13 cellular contexts compared by ENCODE assay signal in genomic region chr15:85743392-85744045, GRCh38. TPM values are rescaled to one million over a fixed set of nuclear protein-coding genes. Genes with fewer than 3 reads are reported as not detected.
DNase-seq lines count a peak whose midpoint lies in the region; ATAC-seq and TF ChIP-seq lines count a peak whose summit lies in the region.
"Had no signal": no experiment of that assay in that cellular context is flagged by ENCODE, and none has a peak within 500 bp of the region (broad histone marks: within the 10 kb centered on the region; RNA-seq: fewer than 3 reads in every experiment).

No MANE protein-coding gene starts in this region.

- 86 to 90% methylated on average over 14 of the region's 14 CpGs for WGBS in sigmoid colon, 2 donors

- intact Hi-C loops in sigmoid colon (cut with DNase I) (no loop called here), left lung (cut with DNase I) (loop anchor here in 1 of 2 donors (10.0 kb wide), 1 partner anchor 91 kb away; no protein-coding TSS in a partner anchor), PC-9 (cut with micrococcal nuclease; ENCODE audit: unreplicated experiment) (no loop called here)

- H3K27me3 ChIP-seq in sigmoid colon (no peaks in the 10 kb centered on the region), left lung (no peaks in the 10 kb centered on the region), PC-9 (ENCODE audit: insufficient read depth, low read depth) (no peaks in the 10 kb centered on the region)

- peak overlapping the region; percentile 26 for H3K27ac Mint-ChIP-seq in activated T-cell treated with anti-CD3 and anti-CD28 coated beads, Interleukin-2, amount 50 U/mL, for 72 hours
- H3K27ac Mint-ChIP-seq in activated naive CD8-positive, alpha-beta T cell treated with anti-CD3 and anti-CD28 coated beads for 36 hours: peak overlapping the region; percentile 25

- no peaks in the 10 kb centered on the region for H3K79me2 ChIP-seq in PC-9 (ENCODE audit: low read depth)

- H3K4me1 Mint-ChIP-seq in activated T-cell treated with anti-CD3 and anti-CD28 coated beads, Interleukin-2, amount 50 U/mL, for 72 hours (ENCODE audit: low read depth): peaks cover 4% of the 10 kb centered on the region
- no peaks in the 10 kb centered on the region for H3K4me1 Mint-ChIP-seq in activated T-cell treated with anti-CD3 and anti-CD28 coated beads, Interleukin-2, amount 50 U/mL, for 4 hours (ENCODE audit: low read depth)
- no peaks in the 10 kb centered on the region for H3K4me1 Mint-ChIP-seq in activated naive CD8-positive, alpha-beta T cell treated with anti-CD3 and anti-CD28 coated beads for 36 hours
- H3K4me1 Mint-ChIP-seq: stimulated activated memory B cell treated with anti-CD40 and anti-IgM and Interleukin-4, amounts not matched to agents 10 μg/mL and 1 μg/mL and 100 μg/mL, for 72 hours had no signal

- no peaks in the 10 kb centered on the region for H3K9me3 Mint-ChIP-seq in activated T-cell treated with anti-CD3 and anti-CD28 coated beads, Interleukin-2, amount 50 U/mL, for 72 hours
- no peaks in the 10 kb centered on the region for H3K9me3 Mint-ChIP-seq in activated T-cell treated with anti-CD3 and anti-CD28 coated beads, Interleukin-2, amount 50 U/mL, for 4 hours
- no peaks in the 10 kb centered on the region for H3K9me3 Mint-ChIP-seq in activated naive CD8-positive, alpha-beta T cell treated with anti-CD3 and anti-CD28 coated beads for 36 hours
- H3K9me3 Mint-ChIP-seq: stimulated activated memory B cell treated with anti-CD40 and anti-IgM and Interleukin-4, amounts not matched to agents 10 μg/mL and 1 μg/mL and 100 μg/mL, for 72 hours had no signal

- no peak for DNase-seq in activated T-cell treated with anti-CD3 and anti-CD28 coated beads, Interleukin-2, amount 50 U/mL, for 72 hours
- no peak for DNase-seq in activated T-cell treated with anti-CD3 and anti-CD28 coated beads, Interleukin-2, amount 50 U/mL, for 4 hours
- peak; percentile 55 for DNase-seq in LHCN-M2 (ENCODE audit: low read depth)
- no peak for DNase-seq in activated naive CD8-positive, alpha-beta T cell treated with anti-CD3 and anti-CD28 coated beads for 36 hours
- DNase-seq in sigmoid colon: peak; percentile 40
- DNase-seq in HEK293T (ENCODE audit: extremely low spot score): no peak
- no peak for DNase-seq in left lung
- no peak for DNase-seq in PC-9
- DNase-seq: activated gamma-delta T cell; NCI-H2081; retina; stimulated activated CD4-positive, alpha-beta T cell treated with anti-CD3 and anti-CD28 coated beads, Interleukin-4, amount 100 ng/mL, for 1 hour had no signal

- TF ChIP-seq POLR2A in sigmoid colon (IDR thresholded peaks at IDR 0.05): no peak

- H3K36me3 ChIP-seq in sigmoid colon (peaks cover 21 to 76% (median 40%) of the 10 kb centered on the region in 4 donors), left lung (peaks cover 0 to 98% of the 10 kb centered on the region in 2 donors), PC-9 (ENCODE audit: low read depth) (0 out of 2 replicates have a peak, but pooled peaks cover 15% of the 10 kb centered on the region)

- POLR2A ChIA-PET in HEK293T (lab: Yijun Ruan, JAX) (no interaction called here), PC-9 (lab: Charles Lee; ENCODE audit: unreplicated experiment) (interaction anchor here (0.6 kb wide), 1 partner anchor 17 kb away, joined by 3 read pairs; no protein-coding TSS in a partner anchor)

- peak overlapping the region in 1 of 4 donors; percentile 5 for H3K27ac ChIP-seq in sigmoid colon
- no peak overlapping the region for H3K27ac ChIP-seq in left lung
- H3K27ac ChIP-seq in PC-9: no peak overlapping the region

- H3K27me3 Mint-ChIP-seq in activated T-cell treated with anti-CD3 and anti-CD28 coated beads, Interleukin-2, amount 50 U/mL, for 72 hours (ENCODE audit: low read depth): no peaks in the 10 kb centered on the region
- H3K27me3 Mint-ChIP-seq in activated T-cell treated with anti-CD3 and anti-CD28 coated beads, Interleukin-2, amount 50 U/mL, for 4 hours (ENCODE audit: low read depth): no peaks in the 10 kb centered on the region
- H3K27me3 Mint-ChIP-seq in activated naive CD8-positive, alpha-beta T cell treated with anti-CD3 and anti-CD28 coated beads for 36 hours: no peaks in the 10 kb centered on the region
- H3K27me3 Mint-ChIP-seq: stimulated activated memory B cell treated with anti-CD40 and anti-IgM and Interleukin-4, amounts not matched to agents 10 μg/mL and 1 μg/mL and 100 μg/mL, for 72 hours had no signal

- no peak for TF ChIP-seq CTCF in sigmoid colon (IDR thresholded peaks at IDR 0.05)
- TF ChIP-seq CTCF in left lung (IDR thresholded peaks at IDR 0.05): no peak
- TF ChIP-seq CTCF in PC-9 (conservative IDR thresholded peaks at IDR 0.05): no peak

- H3K4me3 Mint-ChIP-seq in activated T-cell treated with anti-CD3 and anti-CD28 coated beads, Interleukin-2, amount 50 U/mL, for 72 hours: no peak overlapping the region
- H3K4me3 Mint-ChIP-seq in activated T-cell treated with anti-CD3 and anti-CD28 coated beads, Interleukin-2, amount 50 U/mL, for 4 hours: no peak overlapping the region
- no peak overlapping the region for H3K4me3 Mint-ChIP-seq in activated naive CD8-positive, alpha-beta T cell treated with anti-CD3 and anti-CD28 coated beads for 36 hours
- H3K4me3 Mint-ChIP-seq: stimulated activated memory B cell treated with anti-CD40 and anti-IgM and Interleukin-4, amounts not matched to agents 10 μg/mL and 1 μg/mL and 100 μg/mL, for 72 hours had no signal

- no peak overlapping the region for H3K4me2 ChIP-seq in PC-9

- H3K9me2 ChIP-seq in PC-9 (ENCODE audit: insufficient read depth): no peaks in the 10 kb centered on the region

- CTCF ChIA-PET in HEK293T (lab: Yijun Ruan, JAX): no interaction called here
- CTCF ChIA-PET in PC-9 (lab: Charles Lee): no interaction called here

- H2AFZ ChIP-seq in PC-9: no peak overlapping the region

- H4K20me1 ChIP-seq in PC-9 (ENCODE audit: insufficient read depth): no peaks in the 10 kb centered on the region; the same call in 1 of the 2 replicates

- BruUV-seq in PC-9 (replicated peaks; lab: Mats Ljungman, UMichigan): no TSS peak

- no peak for TF ChIP-seq EP300 in sigmoid colon (IDR thresholded peaks at IDR 0.05)

- H3K36me3 Mint-ChIP-seq in activated T-cell treated with anti-CD3 and anti-CD28 coated beads, Interleukin-2, amount 50 U/mL, for 72 hours (ENCODE audit: insufficient read depth in 2 of 2): peaks cover 3 to 21% of the 10 kb centered on the region in 2 donors
- H3K36me3 Mint-ChIP-seq in activated T-cell treated with anti-CD3 and anti-CD28 coated beads, Interleukin-2, amount 50 U/mL, for 4 hours (ENCODE audit: insufficient read depth): peaks cover 40% of the 10 kb centered on the region
- peaks cover 15% of the 10 kb centered on the region for H3K36me3 Mint-ChIP-seq in activated naive CD8-positive, alpha-beta T cell treated with anti-CD3 and anti-CD28 coated beads for 36 hours

- no peaks in the 10 kb centered on the region for H3F3A ChIP-seq in PC-9 (ENCODE audit: insufficient read depth, low read depth)

- no peak overlapping the region for H3K4me3 ChIP-seq in sigmoid colon
- H3K4me3 ChIP-seq in left lung: no peak overlapping the region
- H3K4me3 ChIP-seq in PC-9: no peak overlapping the region

- ATAC-seq in activated T-cell treated with anti-CD3 and anti-CD28 coated beads, Interleukin-2, amount 50 U/mL, for 72 hours (replicated peaks in 1 of 2): no peak
- no peak for ATAC-seq in activated T-cell treated with anti-CD3 and anti-CD28 coated beads, Interleukin-2, amount 50 U/mL, for 4 hours
- no peak for ATAC-seq in left lung
- ATAC-seq: stimulated activated memory B cell treated with anti-CD40 and anti-IgM and Interleukin-4, amounts not matched to agents 10 μg/mL and 1 μg/mL and 100 μg/mL, for 72 hours had no signal

- H3K9me3 ChIP-seq in sigmoid colon (no peaks in the 10 kb centered on the region), left lung (no peaks in the 10 kb centered on the region), PC-9 (ENCODE audit: insufficient read depth, low read depth) (no peaks in the 10 kb centered on the region)

- H3K4me1 ChIP-seq in sigmoid colon (peaks cover 0 to 25% (median 23%) of the 10 kb centered on the region in 4 donors), left lung (peaks cover 0 to 2% of the 10 kb centered on the region in 2 donors), PC-9 (replicated peaks; ENCODE audit: insufficient read depth) (no peaks in the 10 kb centered on the region)

TF ChIP-seq in HEK293T, 16 proteins besides CTCF, POLR2A, EP300 and RAD21:
- TF ChIP-seq ARNT (IDR thresholded peaks at IDR 0.05): no peak
- no peak for TF ChIP-seq FOXK2 (IDR thresholded peaks at IDR 0.05)

RNA-seq across cellular contexts. Expression of gene KLHL25, which starts 51.2 kb away (rescaled TPM):
- 1 to 10 TPM; 4.4 to 6.2 TPM for total RNA-seq in activated T-cell treated with anti-CD3 and anti-CD28 coated beads, Interleukin-2, amount 50 U/mL, for 72 hours
- 1 to 10 TPM; 3.3 to 5.1 (median 3.8) TPM for total RNA-seq in activated T-cell treated with anti-CD3 and anti-CD28 coated beads, Interleukin-2, amount 50 U/mL, for 4 hours
- total RNA-seq in LHCN-M2 (2014; rRNA removed) (4.1 and 5.2 TPM in 2 replicates), sigmoid colon (1 to 10 TPM; 4.1 to 9.0 (median 6.9) TPM), left lung (1 to 10 TPM; 4.4 to 4.6 TPM), PC-9 (2021) (5.3 and 5.6 TPM in 2 replicates)
- 3.1 TPM for polyA plus RNA-seq in LHCN-M2 (2012)
- 1 to 10 TPM; 2.9 to 3.7 TPM for total RNA-seq in activated naive CD8-positive, alpha-beta T cell treated with anti-CD3 and anti-CD28 coated beads for 36 hours
- polyA plus RNA-seq in sigmoid colon: 1 to 10 TPM; 3.0 to 7.7 (median 4.6) TPM

Comparison
In these comparisons a context has a peak if more than half of its experiments do, and no peak if none do; other contexts are left out.
1. DNase-seq: peak in LHCN-M2 (single experiment) and sigmoid colon (single experiment); none in activated T-cell treated with anti-CD3 and anti-CD28 coated beads, Interleukin-2, amount 50 U/mL, for 72 hours (0 of 2), activated T-cell treated with anti-CD3 and anti-CD28 coated beads, Interleukin-2, amount 50 U/mL, for 4 hours (single experiment), activated naive CD8-positive, alpha-beta T cell treated with anti-CD3 and anti-CD28 coated beads for 36 hours (single experiment), HEK293T (single experiment), left lung (0 of 2) and PC-9 (0 of 2).